ENCODE assay signal across 18 cellular contexts in genomic region chr19:32908641-32909190, GRCh38. TPM values are rescaled to one million over a fixed set of nuclear protein-coding genes. Genes with fewer than 3 reads are reported as not detected.
"Had no signal": no experiment of that assay in that cellular context is flagged by ENCODE, and none has a peak within 500 bp of the region (broad histone marks: within the 10 kb centered on the region; RNA-seq: fewer than 3 reads in every experiment).

No MANE protein-coding gene starts in this region.

- H3K27ac ChIP-seq: brain microvascular endothelial cell, colonic mucosa, SJSA1 had no signal

- H3K9me3 ChIP-seq: colonic mucosa, SJSA1 had no signal

- DNase-seq: activated CD4-positive, alpha-beta T cell treated with anti-CD3 and anti-CD28 coated beads for 48 hours; activated CD4-positive, alpha-beta T cell treated with anti-CD3 and anti-CD28 coated beads, Interleukin-2, amount 50 U/mL, for 48 hours; activated CD4-positive, CD25-positive, alpha-beta regulatory T cell treated with anti-CD3 and anti-CD28 coated beads, Interleukin-2, amount 50 U/mL, for 72 hours; activated effector memory CD4-positive, alpha-beta T cell treated with anti-CD3 and anti-CD28 coated beads, Interleukin-2, amount 50 U/mL, for 16 hours; activated naive CD4-positive, alpha-beta T cell treated with anti-CD3 and anti-CD28 coated beads for 36 hours; activated T-cell treated with anti-CD3 and anti-CD28 coated beads, Interleukin-2, amount 50 U/mL, for 4 hours; brain microvascular endothelial cell; colonic mucosa; NCI-H1105 treated with DMSO at 0.1 percent for 48 hours; NCI-H1436 treated with DMSO at 0.1 percent for 48 hours; NCI-H187; NCI-H2081; NCI-H510A treated with DMSO at 0.1 percent for 48 hours; PC-3; SHP77 had no signal

- ATAC-seq: activated T-cell treated with anti-CD3 and anti-CD28 coated beads, Interleukin-2, amount 50 U/mL, for 4 hours; PC-3; WTC11 had no signal

- H3K27me3 ChIP-seq: brain microvascular endothelial cell, colonic mucosa, SJSA1 had no signal

- H3K36me3 ChIP-seq: colonic mucosa had no signal

- H3K4me3 ChIP-seq: colonic mucosa, SJSA1 had no signal

- H3K4me1 ChIP-seq: colonic mucosa had no signal

RNA-seq across cellular contexts. Expression of gene SLC7A9, which starts 39.1 kb away (rescaled TPM):
- total RNA-seq: activated naive CD4-positive, alpha-beta T cell treated with anti-CD3 and anti-CD28 coated beads for 36 hours; activated T-cell treated with anti-CD3 and anti-CD28 coated beads, Interleukin-2, amount 50 U/mL, for 4 hours; cardiac septum; PC-3; SJSA1 had no signal
